Comparison of ENCODE assay signal across 10 cellular contexts in genomic region chr9:19934301-19934868, GRCh38.
A peak's percentile ranks its signal among the peaks of the same experiment; 100 is the strongest.
DNase-seq lines count a peak whose midpoint lies in the region; ATAC-seq, FAIRE-seq and TF ChIP-seq lines count a peak whose summit lies in the region.
"Had no signal": no experiment of that assay in that cellular context is flagged by ENCODE, and none has a peak within 500 bp of the region (broad histone marks: within the 10 kb centered on the region; RNA-seq: fewer than 3 reads in every experiment).

No MANE protein-coding gene starts in this region.

- TF ChIP-seq EP300 in tibial nerve (IDR thresholded peaks at IDR 0.05) = no peak

- H4K5ac ChIP-seq in mesendoderm (ENCODE audit: low read length) = no peak overlapping the region

- H3K56ac ChIP-seq in mesendoderm (ENCODE audit: low read length) = peak overlapping the region; percentile 62

- H3K27me3 Mint-ChIP-seq in activated T-cell treated with anti-CD3 and anti-CD28 coated beads, Interleukin-2, amount 50 U/mL, for 4 hours (ENCODE audit: low read depth) = peaks cover 18% of the 10 kb centered on the region

- no peak overlapping the region for H3K27ac ChIP-seq in mesendoderm (ENCODE audit: low read depth, low read length)
- no peak overlapping the region for H3K27ac ChIP-seq in tibial nerve

- H3K4me3 Mint-ChIP-seq in activated T-cell treated with anti-CD3 and anti-CD28 coated beads, Interleukin-2, amount 50 U/mL, for 4 hours = peak overlapping the region; percentile 64

- WGBS in mesendoderm (ENCODE audit: extremely low coverage, insufficient coverage, low lambda C conversion rate) = no CpG with 5 or more reads among the region's 41 CpGs
- WGBS in tibial nerve, 2 donors = 11 to 26% methylated on average over 27 to 36 of the region's 41 CpGs

- TF ChIP-seq POLR2A in tibial nerve (IDR thresholded peaks at IDR 0.05) = no peak

- H4K8ac ChIP-seq in mesendoderm (ENCODE audit: low read depth, low read length) = no peak overlapping the region

- H3K4me3 ChIP-seq in epithelial cell of esophagus (ENCODE audit: low read length) (peak overlapping the region; percentile 44), mesendoderm (ENCODE audit: low read length) (no peak overlapping the region), tibial nerve (peak overlapping the region; percentile 30 to 56 (median 45))
- H3K4me3 ChIP-seq: K562 had no signal

- H3K79me2 ChIP-seq in mesendoderm (ENCODE audit: control insufficient read depth, insufficient read depth, low read length) = no peaks in the 10 kb centered on the region

- H3K27me3 ChIP-seq in mesendoderm (ENCODE audit: insufficient read depth, low read length, poor library complexity) (no peaks in the 10 kb centered on the region), tibial nerve (no peaks in the 10 kb centered on the region)

- peaks cover 8% of the 10 kb centered on the region for H3K4me1 Mint-ChIP-seq in activated T-cell treated with anti-CD3 and anti-CD28 coated beads, Interleukin-2, amount 50 U/mL, for 4 hours (ENCODE audit: low read depth)

- ATAC-seq in activated T-cell treated with anti-CD3 and anti-CD28 coated beads, Interleukin-2, amount 50 U/mL, for 4 hours = peak; percentile 40 to 61
- ATAC-seq in GM18498 (IDR thresholded peaks at IDR 0.05; ENCODE audit: unreplicated experiment) = no peak
- ATAC-seq: K562 had no signal

- H2BK15ac ChIP-seq in mesendoderm (replicated peaks; ENCODE audit: low read depth) = no peak overlapping the region

- H2AK5ac ChIP-seq in mesendoderm (ENCODE audit: low read length) = no peak overlapping the region

- no peak for FAIRE-seq in GM19239 (lab: Jason Lieb, UNC)
- FAIRE-seq: D721Med, K562 had no signal

- H3K4me2 ChIP-seq in mesendoderm (ENCODE audit: low read length) = peak overlapping the region; percentile 56

- H3K18ac ChIP-seq in mesendoderm (ENCODE audit: low read length) = no peak overlapping the region

- H3K23ac ChIP-seq in mesendoderm (ENCODE audit: low read length) = no peak overlapping the region

- H3K9me3 ChIP-seq in tibial nerve = no peaks in the 10 kb centered on the region

- no peaks in the 10 kb centered on the region for H3K36me3 ChIP-seq in mesendoderm (ENCODE audit: control insufficient read depth, insufficient read depth, low read length)
- H3K36me3 ChIP-seq in tibial nerve = no peaks in the 10 kb centered on the region

- H2BK120ac ChIP-seq in mesendoderm (ENCODE audit: low read depth, low read length) = no peak overlapping the region

- H2BK5ac ChIP-seq in mesendoderm (ENCODE audit: low read length) = no peak overlapping the region

- no peaks in the 10 kb centered on the region for H3K4me1 ChIP-seq in mesendoderm (ENCODE audit: control insufficient read depth, low read depth, low read length)
- peaks cover 0 to 13% (median 0%) of the 10 kb centered on the region in 4 donors for H3K4me1 ChIP-seq in tibial nerve

- H3K9ac ChIP-seq in mesendoderm (ENCODE audit: low read length) = peak overlapping the region; percentile 52

- no peak for DNase-seq in activated T-cell treated with anti-CD3 and anti-CD28 coated beads, Interleukin-2, amount 50 U/mL, for 4 hours
- DNase-seq in activated T-cell treated with anti-CD3 and anti-CD28 coated beads, Interleukin-2, amount 50 U/mL, for 48 hours = no peak
- peak; percentile 36 for DNase-seq in epithelial cell of esophagus (ENCODE audit: low read depth)
- DNase-seq in mesendoderm = peak; percentile 64
- DNase-seq in tibial nerve (ENCODE audit: low spot score in 2 of 2) = peak in 1 of 2 donors; percentile 17
- no peak for DNase-seq in GM19239 (ENCODE audit: insufficient read length, low spot score)
- DNase-seq in stimulated activated CD8-positive, alpha-beta memory T cell treated with anti-CD3 and anti-CD28 coated beads, Interleukin-4, amount 100 ng/mL, for 48 hours = no peak

- H3K4ac ChIP-seq in mesendoderm (ENCODE audit: low read depth, low read length) = no peak overlapping the region

- no peaks in the 10 kb centered on the region for H3K9me3 Mint-ChIP-seq in activated T-cell treated with anti-CD3 and anti-CD28 coated beads, Interleukin-2, amount 50 U/mL, for 4 hours

- H3K36me3 Mint-ChIP-seq in activated T-cell treated with anti-CD3 and anti-CD28 coated beads, Interleukin-2, amount 50 U/mL, for 4 hours (ENCODE audit: insufficient read depth) = no peaks in the 10 kb centered on the region

- TF ChIP-seq CTCF in epithelial cell of esophagus (IDR thresholded peaks at IDR 0.05; ENCODE audit: insufficient read depth, low read depth, low read length, missing control alignments) = peak; percentile 11
- TF ChIP-seq CTCF in tibial nerve (IDR thresholded peaks at IDR 0.05) = no peak

- H3K79me1 ChIP-seq in mesendoderm (ENCODE audit: low read length) = no peaks in the 10 kb centered on the region

Comparison
In these comparisons a context has a peak if more than half of its experiments do, and no peak if none do; other contexts are left out.
1. DNase-seq: peak in epithelial cell of esophagus (single experiment) and mesendoderm (single experiment); none in activated T-cell treated with anti-CD3 and anti-CD28 coated beads, Interleukin-2, amount 50 U/mL, for 4 hours (single experiment), activated T-cell treated with anti-CD3 and anti-CD28 coated beads, Interleukin-2, amount 50 U/mL, for 48 hours (0 of 2), GM19239 (single experiment) and stimulated activated CD8-positive, alpha-beta memory T cell treated with anti-CD3 and anti-CD28 coated beads, Interleukin-4, amount 100 ng/mL, for 48 hours (single experiment).